ENCODE assay signal across 8 cellular contexts in genomic region chr19:11767633-11768133, GRCh38. TPM values are rescaled to one million over a fixed set of nuclear protein-coding genes. Genes with fewer than 3 reads are reported as not detected.
DNase-seq lines count a peak whose midpoint lies in the region; ATAC-seq and TF ChIP-seq lines count a peak whose summit lies in the region.

No MANE protein-coding gene starts in this region.

- H3K4me2 ChIP-seq in neural cell (ENCODE audit: low read length) = peak overlapping the region; percentile 6

- no peak for ATAC-seq in CD4-positive, CD25-positive, alpha-beta regulatory T cell (ENCODE audit: low read depth in 2 of 2)
- peak; percentile 22 for ATAC-seq in GM19372 (IDR thresholded peaks at IDR 0.05; ENCODE audit: low read depth, unreplicated experiment)
- no peak for ATAC-seq in activated T-cell treated with anti-CD3 and anti-CD28 coated beads, Interleukin-2, amount 50 U/mL, for 4 hours

- H3K9me2 ChIP-seq in neural cell (ENCODE audit: insufficient read depth, low read length) = no peaks in the 10 kb centered on the region

- no peak for TF ChIP-seq EP300 in neural cell (conservative IDR thresholded peaks at IDR 0.05; ENCODE audit: poor library complexity, severe bottlenecking)

- H3K4me3 ChIP-seq in CD4-positive, CD25-positive, alpha-beta regulatory T cell (ENCODE audit: low read depth, low read length) = peak overlapping the region; percentile 60
- peak overlapping the region; percentile 83 to 90 for H3K4me3 ChIP-seq in foreskin fibroblast (ENCODE audit: low read depth in 1 of 2, low read length in 2 of 2)
- peak overlapping the region; percentile 84 for H3K4me3 ChIP-seq in neural cell (ENCODE audit: low read length)
- peak overlapping the region; percentile 76 to 97 for H3K4me3 ChIP-seq in vagina

- no peak for TF ChIP-seq CTCF in foreskin fibroblast (IDR thresholded peaks at IDR 0.05; ENCODE audit: low read depth, low read length)
- no peak for TF ChIP-seq CTCF in neural cell (IDR thresholded peaks at IDR 0.05; ENCODE audit: poor library complexity, severe bottlenecking)
- no peak for TF ChIP-seq CTCF in vagina (IDR thresholded peaks at IDR 0.05)

- H3K36me3 ChIP-seq in CD4-positive, CD25-positive, alpha-beta regulatory T cell (ENCODE audit: control insufficient read depth, insufficient read depth, low read length) = no peaks in the 10 kb centered on the region
- no peaks in the 10 kb centered on the region for H3K36me3 ChIP-seq in KOPT-K1 (ENCODE audit: insufficient read depth, low read length)
- H3K36me3 ChIP-seq in neural cell (ENCODE audit: insufficient read depth, low read length) = no peaks in the 10 kb centered on the region
- no peaks in the 10 kb centered on the region for H3K36me3 ChIP-seq in vagina

- intact Hi-C loops in vagina (cut with DNase I) = no loop called here

- H4K20me1 ChIP-seq in neural cell (ENCODE audit: insufficient read depth) = no peaks in the 10 kb centered on the region

- peak overlapping the region; percentile 95 to 98 (median 97) for H3K4me3 Mint-ChIP-seq in CD4-positive, CD25-positive, alpha-beta regulatory T cell
- peak overlapping the region; percentile 98 for H3K4me3 Mint-ChIP-seq in activated T-cell treated with anti-CD3 and anti-CD28 coated beads, Interleukin-2, amount 50 U/mL, for 4 hours

- DNase-seq in CD4-positive, CD25-positive, alpha-beta regulatory T cell = peak in 2 of 3 donors; percentile 9 to 31
- DNase-seq in activated T-cell treated with anti-CD3 and anti-CD28 coated beads, Interleukin-2, amount 50 U/mL, for 4 hours = no peak
- peak; percentile 33 to 69 for DNase-seq in foreskin fibroblast
- DNase-seq in vagina (ENCODE audit: extremely low spot score in 2 of 2) = no peak
- no peak for DNase-seq in SKM-1 (lab: John Stamatoyannopoulos, UW; ENCODE audit: unreplicated experiment)

- no peaks in the 10 kb centered on the region for H3F3A ChIP-seq in neural cell (ENCODE audit: insufficient read depth, low read length, poor library complexity, severe bottlenecking)

- no peak for TF ChIP-seq RAD21 in neural cell (conservative IDR thresholded peaks at IDR 0.05)

- no peak for TF ChIP-seq POLR2A in vagina (IDR thresholded peaks at IDR 0.05)

- H3K27ac ChIP-seq in CD4-positive, CD25-positive, alpha-beta regulatory T cell (ENCODE audit: insufficient read depth, low read length, poor library complexity, severe bottlenecking) = peak overlapping the region; percentile 68
- H3K27ac ChIP-seq in KOPT-K1 (ENCODE audit: low read depth, low read length, poor library complexity, severe bottlenecking) (peak overlapping the region; percentile 57), neural cell (ENCODE audit: low read length) (peak overlapping the region; percentile 71), vagina (peak overlapping the region; percentile 88)

- H3K27me3 ChIP-seq in CD4-positive, CD25-positive, alpha-beta regulatory T cell (ENCODE audit: control insufficient read depth, insufficient read depth, low read length) = peaks cover 4% of the 10 kb centered on the region
- H3K27me3 ChIP-seq in neural cell (ENCODE audit: insufficient read depth, low read depth, low read length) (peaks cover 3% of the 10 kb centered on the region), vagina (no peaks in the 10 kb centered on the region)

- H3K9me3 ChIP-seq in CD4-positive, CD25-positive, alpha-beta regulatory T cell (ENCODE audit: control insufficient read depth in 2 of 2, low read length in 2 of 2) = peaks cover 19 to 25% of the 10 kb centered on the region in 2 experiments
- peaks cover 34% of the 10 kb centered on the region for H3K9me3 ChIP-seq in KOPT-K1 (ENCODE audit: insufficient read depth, low read length, poor library complexity, severe bottlenecking)
- no peaks in the 10 kb centered on the region for H3K9me3 ChIP-seq in neural cell (ENCODE audit: low read length)
- peaks cover 2% of the 10 kb centered on the region for H3K9me3 ChIP-seq in vagina

- H3K9me3 Mint-ChIP-seq in CD4-positive, CD25-positive, alpha-beta regulatory T cell = peaks cover 4 to 40% (median 13%) of the 10 kb centered on the region in 7 donors
- H3K9me3 Mint-ChIP-seq in activated T-cell treated with anti-CD3 and anti-CD28 coated beads, Interleukin-2, amount 50 U/mL, for 4 hours = peaks cover 33% of the 10 kb centered on the region

- peaks cover 7% of the 10 kb centered on the region for H3K27me3 Mint-ChIP-seq in CD4-positive, CD25-positive, alpha-beta regulatory T cell
- no peaks in the 10 kb centered on the region for H3K27me3 Mint-ChIP-seq in activated T-cell treated with anti-CD3 and anti-CD28 coated beads, Interleukin-2, amount 50 U/mL, for 4 hours (ENCODE audit: low read depth)

- peaks cover 8 to 28% (median 16%) of the 10 kb centered on the region in 4 donors for H3K4me1 Mint-ChIP-seq in CD4-positive, CD25-positive, alpha-beta regulatory T cell
- H3K4me1 Mint-ChIP-seq in activated T-cell treated with anti-CD3 and anti-CD28 coated beads, Interleukin-2, amount 50 U/mL, for 4 hours (ENCODE audit: low read depth) = peaks cover 23% of the 10 kb centered on the region

- peaks cover 21% of the 10 kb centered on the region for H3K4me1 ChIP-seq in CD4-positive, CD25-positive, alpha-beta regulatory T cell (ENCODE audit: control insufficient read depth, insufficient read depth, low read length, poor library complexity, severe bottlenecking)
- H3K4me1 ChIP-seq in vagina = peaks cover 15% of the 10 kb centered on the region

- peak overlapping the region; percentile 77 for H3K9ac ChIP-seq in neural cell (ENCODE audit: low read length)

- H2AFZ ChIP-seq in neural cell (ENCODE audit: low read depth, low read length) = no peak overlapping the region

- peaks cover 27% of the 10 kb centered on the region for H3K36me3 Mint-ChIP-seq in CD4-positive, CD25-positive, alpha-beta regulatory T cell
- peaks cover 25% of the 10 kb centered on the region for H3K36me3 Mint-ChIP-seq in activated T-cell treated with anti-CD3 and anti-CD28 coated beads, Interleukin-2, amount 50 U/mL, for 4 hours (ENCODE audit: insufficient read depth)

- peaks cover 9% of the 10 kb centered on the region for H3K79me2 ChIP-seq in neural cell (replicated peaks; ENCODE audit: insufficient read depth, low read length)

- H3K27ac Mint-ChIP-seq in CD4-positive, CD25-positive, alpha-beta regulatory T cell = peak overlapping the region; percentile 78 to 96 (median 92)

TF ChIP-seq in neural cell, 6 proteins besides CTCF, POLR2A, EP300 and RAD21:
- no peak for TF ChIP-seq EZH2 (IDR thresholded peaks at IDR 0.05; ENCODE audit: borderline replicate concordance, insufficient read depth, low read length, poor library complexity, severe bottlenecking)
- TF ChIP-seq TAF1 (IDR thresholded peaks at IDR 0.05; ENCODE audit: low read depth) = no peak
- no peak for TF ChIP-seq SMC3 (conservative IDR thresholded peaks at IDR 0.05; ENCODE audit: poor library complexity)
- no peak for TF ChIP-seq REST (IDR thresholded peaks at IDR 0.05; ENCODE audit: borderline replicate concordance)
- TF ChIP-seq MXI1 (conservative IDR thresholded peaks at IDR 0.05; ENCODE audit: poor library complexity, severe bottlenecking) = no peak
- no peak for TF ChIP-seq POLR2AphosphoS5 (IDR thresholded peaks at IDR 0.05)
TF ChIP-seq in neural cell: peak in this region for 0.

RNA-seq across cellular contexts. Expression of gene ZNF441, which starts 0.9 kb away (rescaled TPM):
- 2.7 TPM for total RNA-seq in CD4-positive, CD25-positive, alpha-beta regulatory T cell
- polyA plus RNA-seq in CD4-positive, CD25-positive, alpha-beta regulatory T cell = 1 to 10 TPM; 3.7 to 6.3 (median 5.1) TPM
- 1 to 10 TPM; 1.6 to 2.9 (median 1.7) TPM for total RNA-seq in activated T-cell treated with anti-CD3 and anti-CD28 coated beads, Interleukin-2, amount 50 U/mL, for 4 hours
- polyA plus RNA-seq in neural cell = 137 and 138 TPM in 2 replicates
- 81.3 and 91.2 TPM in 2 replicates for polyA minus RNA-seq in neural cell
- total RNA-seq in vagina = 7.1 TPM

RNA-seq across cellular contexts. Expression of gene ZNF823, which starts 28.9 kb away (rescaled TPM):
- total RNA-seq in CD4-positive, CD25-positive, alpha-beta regulatory T cell = 4.8 TPM
- 1 to 10 TPM; 1.6 to 4.2 (median 2.5) TPM for polyA plus RNA-seq in CD4-positive, CD25-positive, alpha-beta regulatory T cell
- 1 to 10 TPM; 1.3 to 2.9 (median 1.3) TPM for total RNA-seq in activated T-cell treated with anti-CD3 and anti-CD28 coated beads, Interleukin-2, amount 50 U/mL, for 4 hours
- polyA plus RNA-seq in neural cell = 7.8 and 13.6 TPM in 2 replicates
- polyA minus RNA-seq in neural cell = 27.0 and 35.5 TPM in 2 replicates
- total RNA-seq in vagina = 14.2 TPM

RNA-seq across cellular contexts. Expression of gene ZNF491, which starts 30.6 kb away (rescaled TPM):
- 0.62 TPM for total RNA-seq in CD4-positive, CD25-positive, alpha-beta regulatory T cell
- polyA plus RNA-seq in CD4-positive, CD25-positive, alpha-beta regulatory T cell = under 1 TPM in 2 of 4 donors, not detected in 2; 0.10 to 0.86 TPM
- total RNA-seq in activated T-cell treated with anti-CD3 and anti-CD28 coated beads, Interleukin-2, amount 50 U/mL, for 4 hours = under 1 TPM; 0.13 to 0.33 (median 0.16) TPM
- polyA plus RNA-seq in neural cell = 26.0 and 29.8 TPM in 2 replicates
- 51.4 and 68.9 TPM in 2 replicates for polyA minus RNA-seq in neural cell
- 5.2 TPM for total RNA-seq in vagina

RNA-seq across cellular contexts. Expression of gene ZNF440, which starts 46.4 kb away (rescaled TPM):
- 13.1 TPM for total RNA-seq in CD4-positive, CD25-positive, alpha-beta regulatory T cell
- 1 to 10 TPM in 3 of 4 donors, under 1 TPM in 1; 0.68 to 5.3 (median 2.7) TPM for polyA plus RNA-seq in CD4-positive, CD25-positive, alpha-beta regulatory T cell
- total RNA-seq in activated T-cell treated with anti-CD3 and anti-CD28 coated beads, Interleukin-2, amount 50 U/mL, for 4 hours = 1 to 10 TPM; 4.2 to 4.6 (median 4.3) TPM
- 24.7 and 26.6 TPM in 2 replicates for polyA plus RNA-seq in neural cell
- 42.9 and 51.5 TPM in 2 replicates for polyA minus RNA-seq in neural cell
- 21.4 TPM for total RNA-seq in vagina

Comparison
In these comparisons a context has a peak if more than half of its experiments do, and no peak if none do; other contexts are left out.
1. DNase-seq: peak in CD4-positive, CD25-positive, alpha-beta regulatory T cell (2 of 3) and foreskin fibroblast (2 of 2); none in activated T-cell treated with anti-CD3 and anti-CD28 coated beads, Interleukin-2, amount 50 U/mL, for 4 hours (single experiment), vagina (0 of 2) and SKM-1 (single experiment).
2. Peak in every context shown above with its lines, with median percentiles within 50 percentile points of each other: H3K27ac ChIP-seq and H3K4me3 ChIP-seq.